Comparison of ENCODE assay signal across 15 cellular contexts in the genomic region with DNA sequence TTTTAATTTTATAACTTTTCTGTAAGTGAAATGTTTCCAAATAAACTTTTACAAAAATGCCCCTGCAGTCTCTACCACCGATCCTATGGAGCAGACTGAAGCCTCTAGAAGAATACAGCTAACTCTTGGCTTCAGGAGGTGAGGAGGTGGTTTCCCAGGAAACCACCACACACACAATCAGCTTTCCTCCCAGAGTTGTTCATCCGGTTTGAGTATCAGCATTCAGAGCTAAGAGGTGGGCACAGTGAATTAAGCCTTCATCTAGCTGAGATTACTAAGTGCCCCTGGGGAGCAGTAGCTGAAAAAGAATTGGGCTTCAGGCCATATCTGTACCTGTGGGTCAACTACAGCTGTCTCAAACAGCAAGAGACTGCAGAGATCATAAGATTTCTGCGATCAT.
DNase-seq lines count a peak whose midpoint lies in the region; ATAC-seq, FAIRE-seq and TF ChIP-seq lines count a peak whose summit lies in the region.
"Had no signal": no experiment of that assay in that cellular context is flagged by ENCODE, and none has a peak within 500 bp of the region (broad histone marks: within the 10 kb centered on the region; RNA-seq: fewer than 3 reads in every experiment).

No MANE protein-coding gene starts in this region.

- H4K8ac ChIP-seq in mesenchymal stem cell (ENCODE audit: low read length) = no peak overlapping the region

- H3K36me3 ChIP-seq in bronchial epithelial cell (ENCODE audit: control insufficient read depth, insufficient read depth, low read length) (peaks cover 21% of the 10 kb centered on the region), prostate gland (peaks cover 0 to 9% of the 10 kb centered on the region in 2 donors), mesenchymal stem cell (ENCODE audit: control insufficient read depth in 1 of 2, insufficient read depth in 2 of 2, low read depth in 1 of 2, low read length in 2 of 2) (peaks cover 38 to 94% of the 10 kb centered on the region in 2 experiments)

- no peak overlapping the region for H3K14ac ChIP-seq in mesenchymal stem cell (ENCODE audit: low read length in 2 of 2)

- H2BK5ac ChIP-seq in mesenchymal stem cell (ENCODE audit: low read depth, low read length, poor library complexity, severe bottlenecking) = no peak overlapping the region

- H3K4me1 Mint-ChIP-seq in activated CD4-positive, alpha-beta T cell treated with anti-CD3 and anti-CD28 coated beads for 36 hours = peaks cover 35% of the 10 kb centered on the region

- H3K9me3 Mint-ChIP-seq in activated CD4-positive, alpha-beta T cell treated with anti-CD3 and anti-CD28 coated beads for 36 hours (ENCODE audit: low read depth) = no peaks in the 10 kb centered on the region
- H3K9me3 Mint-ChIP-seq: activated B cell treated with CpG ODN at 0.5 μM for 24 hours had no signal

- no peaks in the 10 kb centered on the region for H3K27me3 Mint-ChIP-seq in activated CD4-positive, alpha-beta T cell treated with anti-CD3 and anti-CD28 coated beads for 36 hours
- H3K27me3 Mint-ChIP-seq: activated B cell treated with CpG ODN at 0.5 μM for 24 hours had no signal

- no peak overlapping the region for H2BK15ac ChIP-seq in mesenchymal stem cell (ENCODE audit: low read depth, poor library complexity, severe bottlenecking)

- H3K18ac ChIP-seq in mesenchymal stem cell (ENCODE audit: low read depth in 1 of 2, low read length in 2 of 2) = no peak overlapping the region

- peaks cover 3% of the 10 kb centered on the region for H3K79me1 ChIP-seq in mesenchymal stem cell (replicated peaks; ENCODE audit: low read length, poor library complexity, severe bottlenecking)

- H3K36me3 Mint-ChIP-seq in activated CD4-positive, alpha-beta T cell treated with anti-CD3 and anti-CD28 coated beads for 36 hours (ENCODE audit: low read depth) = peaks cover 37% of the 10 kb centered on the region

- H2BK12ac ChIP-seq in mesenchymal stem cell (ENCODE audit: low read length in 2 of 2) = no peak overlapping the region

- no peak overlapping the region for H2AK5ac ChIP-seq in mesenchymal stem cell (ENCODE audit: low read length, severe bottlenecking)

- H3K27me3 ChIP-seq in bronchial epithelial cell (ENCODE audit: control insufficient read depth, insufficient read depth, low read length) = no peaks in the 10 kb centered on the region
- no peaks in the 10 kb centered on the region for H3K27me3 ChIP-seq in prostate gland (replicated peaks; ENCODE audit: insufficient read depth)
- H3K27me3 ChIP-seq in mesenchymal stem cell (ENCODE audit: control insufficient read depth in 1 of 2, insufficient read depth in 1 of 2, low read length in 2 of 2) = no peaks in the 10 kb centered on the region
- H3K27me3 ChIP-seq: transverse colon had no signal

- no peak overlapping the region for H3K4me3 Mint-ChIP-seq in activated CD4-positive, alpha-beta T cell treated with anti-CD3 and anti-CD28 coated beads for 36 hours
- H3K4me3 Mint-ChIP-seq: activated B cell treated with CpG ODN at 0.5 μM for 24 hours had no signal

- no peak overlapping the region for H3K4me2 ChIP-seq in mesenchymal stem cell (ENCODE audit: low read length, poor library complexity, severe bottlenecking)

- H3K27ac ChIP-seq in prostate gland = no peak overlapping the region
- H3K27ac ChIP-seq in mesenchymal stem cell (ENCODE audit: low read length, poor library complexity, severe bottlenecking) = no peak overlapping the region
- H3K27ac ChIP-seq: coronary artery, transverse colon had no signal

- no peak overlapping the region for H3K4ac ChIP-seq in mesenchymal stem cell (ENCODE audit: low read depth in 1 of 2, low read length in 2 of 2)

- H3K4me3 ChIP-seq in bronchial epithelial cell (ENCODE audit: low read depth, low read length) (no peak overlapping the region), prostate gland (no peak overlapping the region), mesenchymal stem cell (ENCODE audit: insufficient read depth in 1 of 2, low read depth in 1 of 2, low read length in 2 of 2) (no peak overlapping the region)
- H3K4me3 ChIP-seq: coronary artery, transverse colon had no signal

- 39% methylated on average over 3 of the region's 3 CpGs for WGBS in prostate gland
- WGBS in mesenchymal stem cell = 77% methylated on average over 2 of the region's 3 CpGs

- no peak for FAIRE-seq in bronchial epithelial cell (lab: Jason Lieb, UNC)

- H3K23ac ChIP-seq in mesenchymal stem cell (ENCODE audit: low read length in 2 of 2) = no peak overlapping the region

- no peak overlapping the region for H3K9ac ChIP-seq in mesenchymal stem cell (ENCODE audit: low read length)

- no peak overlapping the region for H3K27ac Mint-ChIP-seq in activated CD4-positive, alpha-beta T cell treated with anti-CD3 and anti-CD28 coated beads for 36 hours
- H3K27ac Mint-ChIP-seq: activated B cell treated with CpG ODN at 0.5 μM for 24 hours had no signal

- CTCF ChIA-PET in activated CD4-positive, alpha-beta T cell treated with anti-CD3 and anti-CD28 coated beads for 36 hours (lab: Charles Lee) = no interaction called here

- H4K91ac ChIP-seq in mesenchymal stem cell (ENCODE audit: low read length) = no peak overlapping the region

- no peaks in the 10 kb centered on the region for H3K9me3 ChIP-seq in prostate gland
- no peaks in the 10 kb centered on the region for H3K9me3 ChIP-seq in mesenchymal stem cell (ENCODE audit: control insufficient read depth, low read length)
- H3K9me3 ChIP-seq: transverse colon had no signal

- intact Hi-C loops in activated CD4-positive, alpha-beta T cell treated with anti-CD3 and anti-CD28 coated beads for 36 hours (cut with DNase I, micrococcal nuclease) = no loop called here
- intact Hi-C loops in prostate gland (cut with DNase I) = no loop called here
- intact Hi-C loops in left colon (cut with DNase I, micrococcal nuclease) = no loop called here

- TF ChIP-seq CTCF in bronchial epithelial cell (IDR thresholded peaks at IDR 0.05; ENCODE audit: insufficient read depth, low read length, severe bottlenecking) = no peak
- no peak for TF ChIP-seq CTCF in prostate gland (IDR thresholded peaks at IDR 0.05)

- H2AFZ ChIP-seq in mesenchymal stem cell (ENCODE audit: low read depth, low read length) = no peak overlapping the region

- ATAC-seq in activated CD4-positive, alpha-beta T cell treated with anti-CD3 and anti-CD28 coated beads for 36 hours = peak; percentile 37
- ATAC-seq in left colon = no peak

- POLR2A ChIA-PET in activated CD4-positive, alpha-beta T cell treated with anti-CD3 and anti-CD28 coated beads for 36 hours (lab: Charles Lee) = no interaction called here

- TF ChIP-seq POLR2A in prostate gland (IDR thresholded peaks at IDR 0.05) = no peak

- H2BK120ac ChIP-seq in mesenchymal stem cell (ENCODE audit: low read depth, low read length) = no peak overlapping the region

- DNase-seq in activated CD4-positive, alpha-beta T cell treated with anti-CD3 and anti-CD28 coated beads for 36 hours = no peak
- DNase-seq in activated CD4-positive, alpha-beta T cell treated with anti-CD3 and anti-CD28 coated beads for 1 hour = no peak
- DNase-seq in NCI-H510A treated with DMSO at 0.1 percent for 48 hours (lab: John Stamatoyannopoulos, UW) (peak; percentile 62), bronchial epithelial cell (ENCODE audit: low read depth) (peak; percentile 69), prostate gland (ENCODE audit: low spot score) (peak; percentile 10), left colon (no peak), mesenchymal stem cell (no peak)
- DNase-seq in stimulated activated naive CD4-positive, alpha-beta T cell treated with Interleukin-2 at 50 U/mL for 16 hours (lab: John Stamatoyannopoulos, UW) = no peak
- DNase-seq: activated B cell treated with CpG ODN at 0.5 μM for 24 hours; activated effector memory CD4-positive, alpha-beta T cell treated with anti-CD3 and anti-CD28 coated beads, Interleukin-2, amount 50 U/mL, for 16 hours; islet precursor cell; NCI-H774; SHP77 treated with DMSO at 0.1 percent for 48 hours; transverse colon had no signal

- H3K4me1 ChIP-seq in prostate gland (replicated peaks) = peaks cover 10% of the 10 kb centered on the region
- H3K4me1 ChIP-seq in mesenchymal stem cell (ENCODE audit: control insufficient read depth, insufficient read depth, low read depth, low read length) = no peaks in the 10 kb centered on the region

Comparison
In these comparisons a context has a peak if more than half of its experiments do, and no peak if none do; other contexts are left out.
1. DNase-seq: peak in NCI-H510A treated with DMSO at 0.1 percent for 48 hours (single experiment), bronchial epithelial cell (single experiment) and prostate gland (single experiment); none in activated CD4-positive, alpha-beta T cell treated with anti-CD3 and anti-CD28 coated beads for 36 hours (single experiment), activated CD4-positive, alpha-beta T cell treated with anti-CD3 and anti-CD28 coated beads for 1 hour (single experiment), stimulated activated naive CD4-positive, alpha-beta T cell treated with Interleukin-2 at 50 U/mL for 16 hours (single experiment), left colon (0 of 2) and mesenchymal stem cell (single experiment).